1 cellular context compared by ENCODE assay signal in the genomic region with DNA sequence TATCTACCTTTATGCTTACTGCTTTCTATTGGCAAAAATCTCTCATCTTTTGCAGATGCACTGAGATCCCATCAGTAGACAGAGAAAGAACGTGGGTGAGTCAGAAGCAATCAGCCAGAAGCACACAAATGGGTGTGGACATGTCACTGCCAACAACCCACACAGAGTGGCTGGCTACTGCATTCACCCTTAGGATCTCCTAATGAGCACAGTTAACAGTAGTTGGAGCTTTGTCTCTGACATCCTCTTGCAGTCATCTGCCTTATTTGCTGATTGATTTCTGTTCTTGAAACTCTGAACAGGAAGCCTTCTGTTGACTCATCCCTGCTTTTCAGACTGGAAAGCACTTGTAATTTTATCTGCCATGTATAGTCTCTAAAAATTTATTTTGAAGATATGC.
TF ChIP-seq lines count a peak whose summit lies in the region.

No MANE protein-coding gene starts in this region.

TF ChIP-seq in GM12878, 131 proteins besides CTCF, POLR2A, EP300 and RAD21 (continued from another document):
- TF ChIP-seq, protein P1, sequence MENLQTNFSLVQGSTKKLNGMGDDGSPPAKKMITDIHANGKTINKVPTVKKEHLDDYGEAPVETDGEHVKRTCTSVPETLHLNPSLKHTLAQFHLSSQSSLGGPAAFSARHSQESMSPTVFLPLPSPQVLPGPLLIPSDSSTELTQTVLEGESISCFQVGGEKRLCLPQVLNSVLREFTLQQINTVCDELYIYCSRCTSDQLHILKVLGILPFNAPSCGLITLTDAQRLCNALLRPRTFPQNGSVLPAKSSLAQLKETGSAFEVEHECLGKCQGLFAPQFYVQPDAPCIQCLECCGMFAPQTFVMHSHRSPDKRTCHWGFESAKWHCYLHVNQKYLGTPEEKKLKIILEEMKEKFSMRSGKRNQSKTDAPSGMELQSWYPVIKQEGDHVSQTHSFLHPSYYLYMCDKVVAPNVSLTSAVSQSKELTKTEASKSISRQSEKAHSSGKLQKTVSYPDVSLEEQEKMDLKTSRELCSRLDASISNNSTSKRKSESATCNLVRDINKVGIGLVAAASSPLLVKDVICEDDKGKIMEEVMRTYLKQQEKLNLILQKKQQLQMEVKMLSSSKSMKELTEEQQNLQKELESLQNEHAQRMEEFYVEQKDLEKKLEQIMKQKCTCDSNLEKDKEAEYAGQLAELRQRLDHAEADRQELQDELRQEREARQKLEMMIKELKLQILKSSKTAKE (IDR thresholded peaks at IDR 0.05; ENCODE audit: low read depth, poor library complexity, severe bottlenecking): peak; percentile 30
- TF ChIP-seq IKZF1 (conservative IDR thresholded peaks at IDR 0.05): peak; percentile 43
- peak; percentile 88 for TF ChIP-seq MTA2 (IDR thresholded peaks at IDR 0.05; ENCODE audit: low read depth)
- TF ChIP-seq FOXM1 (IDR thresholded peaks at IDR 0.05; ENCODE audit: low read depth, low read length): peak; percentile 50; the same call in 1 of the 2 replicates
- TF ChIP-seq, protein P2, sequence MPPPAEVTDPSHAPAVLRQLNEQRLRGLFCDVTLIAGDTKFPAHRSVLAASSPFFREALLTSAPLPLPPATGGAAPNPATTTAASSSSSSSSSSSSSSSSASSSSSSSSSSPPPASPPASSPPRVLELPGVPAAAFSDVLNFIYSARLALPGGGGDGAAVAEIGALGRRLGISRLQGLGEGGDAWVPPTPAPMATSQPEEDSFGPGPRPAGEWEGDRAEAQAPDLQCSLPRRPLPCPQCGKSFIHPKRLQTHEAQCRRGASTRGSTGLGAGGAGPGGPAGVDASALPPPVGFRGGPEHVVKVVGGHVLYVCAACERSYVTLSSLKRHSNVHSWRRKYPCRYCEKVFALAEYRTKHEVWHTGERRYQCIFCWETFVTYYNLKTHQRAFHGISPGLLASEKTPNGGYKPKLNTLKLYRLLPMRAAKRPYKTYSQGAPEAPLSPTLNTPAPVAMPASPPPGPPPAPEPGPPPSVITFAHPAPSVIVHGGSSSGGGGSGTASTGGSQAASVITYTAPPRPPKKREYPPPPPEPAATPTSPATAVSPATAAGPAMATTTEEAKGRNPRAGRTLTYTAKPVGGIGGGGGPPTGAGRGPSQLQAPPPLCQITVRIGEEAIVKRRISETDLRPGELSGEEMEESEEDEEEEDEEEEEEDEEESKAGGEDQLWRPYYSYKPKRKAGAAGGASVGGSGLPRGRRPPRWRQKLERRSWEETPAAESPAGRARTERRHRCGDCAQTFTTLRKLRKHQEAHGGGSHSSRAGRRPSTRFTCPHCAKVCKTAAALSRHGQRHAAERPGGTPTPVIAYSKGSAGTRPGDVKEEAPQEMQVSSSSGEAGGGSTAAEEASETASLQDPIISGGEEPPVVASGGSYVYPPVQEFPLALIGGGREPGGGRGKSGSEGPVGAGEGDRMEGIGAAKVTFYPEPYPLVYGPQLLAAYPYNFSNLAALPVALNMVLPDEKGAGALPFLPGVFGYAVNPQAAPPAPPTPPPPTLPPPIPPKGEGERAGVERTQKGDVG (CRISPR knock-in tag; IDR thresholded peaks at IDR 0.05): no peak
- TF ChIP-seq, protein P3, sequence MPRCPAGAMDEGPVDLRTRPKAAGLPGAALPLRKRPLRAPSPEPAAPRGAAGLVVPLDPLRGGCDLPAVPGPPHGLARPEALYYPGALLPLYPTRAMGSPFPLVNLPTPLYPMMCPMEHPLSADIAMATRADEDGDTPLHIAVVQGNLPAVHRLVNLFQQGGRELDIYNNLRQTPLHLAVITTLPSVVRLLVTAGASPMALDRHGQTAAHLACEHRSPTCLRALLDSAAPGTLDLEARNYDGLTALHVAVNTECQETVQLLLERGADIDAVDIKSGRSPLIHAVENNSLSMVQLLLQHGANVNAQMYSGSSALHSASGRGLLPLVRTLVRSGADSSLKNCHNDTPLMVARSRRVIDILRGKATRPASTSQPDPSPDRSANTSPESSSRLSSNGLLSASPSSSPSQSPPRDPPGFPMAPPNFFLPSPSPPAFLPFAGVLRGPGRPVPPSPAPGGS (IDR thresholded peaks at IDR 0.05; ENCODE audit: borderline replicate concordance, insufficient read depth, low read depth, low read length, poor library complexity, severe bottlenecking): peak; percentile 77
- no peak for TF ChIP-seq NR2F1 (conservative IDR thresholded peaks at IDR 0.05)
- 0 out of 2 replicates have a peak, but pooled peaks have one; percentile 11 for TF ChIP-seq JUND (IDR thresholded peaks at IDR 0.05; ENCODE audit: low read depth, low read length)
- TF ChIP-seq BCL11A (IDR thresholded peaks at IDR 0.05; ENCODE audit: low read depth, low read length): peak; percentile 74
- peak; percentile 40; the same call in 1 of the 2 replicates for TF ChIP-seq PAX5 (IDR thresholded peaks at IDR 0.05; ENCODE audit: borderline replicate concordance, low read depth, low read length)
- TF ChIP-seq NFIC (IDR thresholded peaks at IDR 0.05; ENCODE audit: low read depth, low read length): peak; percentile 60; the same call in 1 of the 2 replicates
- peak; percentile 67; the same call in 1 of the 2 replicates for TF ChIP-seq NBN (IDR thresholded peaks at IDR 0.05)
- TF ChIP-seq LARP7 (IDR thresholded peaks at IDR 0.05): no peak
- no peak for TF ChIP-seq TBL1XR1 (IDR thresholded peaks at IDR 0.05; ENCODE audit: low read depth, low read length)
- peak in 1 of 2 experiments; percentile 88; a peak in 2 of 4 replicates for TF ChIP-seq ETV6 (conservative IDR thresholded peaks at IDR 0.05 in 1 of 2, IDR thresholded peaks at IDR 0.05 in 1 of 2; ENCODE audit: borderline replicate concordance in 1 of 2, low read depth in 1 of 2)
- peak in 1 of 2 experiments; percentile 22; a peak in 1 of 4 replicates for TF ChIP-seq BHLHE40 (IDR thresholded peaks at IDR 0.05; ENCODE audit: borderline replicate concordance in 1 of 2, low read depth in 2 of 2, low read length in 1 of 2)
- 0 out of 2 replicates have a peak, but pooled peaks have one; percentile 34 for TF ChIP-seq STAT3 (IDR thresholded peaks at IDR 0.05; ENCODE audit: low read depth, low read length)
- TF ChIP-seq SMARCA5 (IDR thresholded peaks at IDR 0.05): peak; percentile 50; the same call in 1 of the 2 replicates
- TF ChIP-seq CBFB (IDR thresholded peaks at IDR 0.05; ENCODE audit: low read depth): 0 out of 2 replicates have a peak, but pooled peaks have one; percentile 43
- TF ChIP-seq, protein P4, sequence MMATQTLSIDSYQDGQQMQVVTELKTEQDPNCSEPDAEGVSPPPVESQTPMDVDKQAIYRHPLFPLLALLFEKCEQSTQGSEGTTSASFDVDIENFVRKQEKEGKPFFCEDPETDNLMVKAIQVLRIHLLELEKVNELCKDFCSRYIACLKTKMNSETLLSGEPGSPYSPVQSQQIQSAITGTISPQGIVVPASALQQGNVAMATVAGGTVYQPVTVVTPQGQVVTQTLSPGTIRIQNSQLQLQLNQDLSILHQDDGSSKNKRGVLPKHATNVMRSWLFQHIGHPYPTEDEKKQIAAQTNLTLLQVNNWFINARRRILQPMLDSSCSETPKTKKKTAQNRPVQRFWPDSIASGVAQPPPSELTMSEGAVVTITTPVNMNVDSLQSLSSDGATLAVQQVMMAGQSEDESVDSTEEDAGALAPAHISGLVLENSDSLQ (IDR thresholded peaks at IDR 0.05): peak; percentile 49
- peak in 1 of 2 experiments; percentile 47; a peak in 1 of 3 replicates for TF ChIP-seq EGR1 (IDR thresholded peaks at IDR 0.05; ENCODE audit: borderline replicate concordance in 1 of 2, low read depth in 2 of 2, low read length in 2 of 2)
- TF ChIP-seq SMAD1 (IDR thresholded peaks at IDR 0.05; ENCODE audit: low read depth, partially characterized antibody): no peak
- peak; percentile 88; the same call in 1 of the 2 replicates for TF ChIP-seq EED (IDR thresholded peaks at IDR 0.05; ENCODE audit: low read depth)
- TF ChIP-seq TARDBP (IDR thresholded peaks at IDR 0.05; ENCODE audit: borderline replicate concordance): peak; percentile 23; the same call in 1 of the 2 replicates
- TF ChIP-seq, protein P5, sequence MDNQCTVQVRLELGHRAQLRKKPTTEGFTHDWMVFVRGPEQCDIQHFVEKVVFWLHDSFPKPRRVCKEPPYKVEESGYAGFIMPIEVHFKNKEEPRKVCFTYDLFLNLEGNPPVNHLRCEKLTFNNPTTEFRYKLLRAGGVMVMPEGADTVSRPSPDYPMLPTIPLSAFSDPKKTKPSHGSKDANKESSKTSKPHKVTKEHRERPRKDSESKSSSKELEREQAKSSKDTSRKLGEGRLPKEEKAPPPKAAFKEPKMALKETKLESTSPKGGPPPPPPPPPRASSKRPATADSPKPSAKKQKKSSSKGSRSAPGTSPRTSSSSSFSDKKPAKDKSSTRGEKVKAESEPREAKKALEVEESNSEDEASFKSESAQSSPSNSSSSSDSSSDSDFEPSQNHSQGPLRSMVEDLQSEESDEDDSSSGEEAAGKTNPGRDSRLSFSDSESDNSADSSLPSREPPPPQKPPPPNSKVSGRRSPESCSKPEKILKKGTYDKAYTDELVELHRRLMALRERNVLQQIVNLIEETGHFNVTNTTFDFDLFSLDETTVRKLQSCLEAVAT (IDR thresholded peaks at IDR 0.05): 0 out of 2 replicates have a peak, but pooled peaks have one; percentile 48
- TF ChIP-seq ATF7 (IDR thresholded peaks at IDR 0.05; ENCODE audit: low read depth): peak; percentile 70
- no peak for TF ChIP-seq MEF2B (IDR thresholded peaks at IDR 0.05; ENCODE audit: partially characterized antibody, poor library complexity, severe bottlenecking)
- TF ChIP-seq PAX8 (IDR thresholded peaks at IDR 0.05): no peak
- TF ChIP-seq DPF2 (IDR thresholded peaks at IDR 0.05): peak; percentile 63; the same call in 1 of the 2 replicates
- peak; percentile 41 to 74; a peak in 1 of 4 replicates for TF ChIP-seq IKZF2 (IDR thresholded peaks at IDR 0.05)
- TF ChIP-seq JUNB (IDR thresholded peaks at IDR 0.05): peak; percentile 94
- peak; percentile 61; the same call in 1 of the 2 replicates for TF ChIP-seq RUNX3 (IDR thresholded peaks at IDR 0.05; ENCODE audit: low read length)
- no peak for TF ChIP-seq CBX3 (IDR thresholded peaks at IDR 0.05; ENCODE audit: borderline replicate concordance, low read depth)
- TF ChIP-seq, protein P6, sequence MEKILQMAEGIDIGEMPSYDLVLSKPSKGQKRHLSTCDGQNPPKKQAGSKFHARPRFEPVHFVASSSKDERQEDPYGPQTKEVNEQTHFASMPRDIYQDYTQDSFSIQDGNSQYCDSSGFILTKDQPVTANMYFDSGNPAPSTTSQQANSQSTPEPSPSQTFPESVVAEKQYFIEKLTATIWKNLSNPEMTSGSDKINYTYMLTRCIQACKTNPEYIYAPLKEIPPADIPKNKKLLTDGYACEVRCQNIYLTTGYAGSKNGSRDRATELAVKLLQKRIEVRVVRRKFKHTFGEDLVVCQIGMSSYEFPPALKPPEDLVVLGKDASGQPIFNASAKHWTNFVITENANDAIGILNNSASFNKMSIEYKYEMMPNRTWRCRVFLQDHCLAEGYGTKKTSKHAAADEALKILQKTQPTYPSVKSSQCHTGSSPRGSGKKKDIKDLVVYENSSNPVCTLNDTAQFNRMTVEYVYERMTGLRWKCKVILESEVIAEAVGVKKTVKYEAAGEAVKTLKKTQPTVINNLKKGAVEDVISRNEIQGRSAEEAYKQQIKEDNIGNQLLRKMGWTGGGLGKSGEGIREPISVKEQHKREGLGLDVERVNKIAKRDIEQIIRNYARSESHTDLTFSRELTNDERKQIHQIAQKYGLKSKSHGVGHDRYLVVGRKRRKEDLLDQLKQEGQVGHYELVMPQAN (conservative IDR thresholded peaks at IDR 0.05): no peak
- peak; percentile 74 for TF ChIP-seq CREM (IDR thresholded peaks at IDR 0.05; ENCODE audit: low read depth)
- TF ChIP-seq ZBED1 (IDR thresholded peaks at IDR 0.05; ENCODE audit: borderline replicate concordance): peak; percentile 59; the same call in 1 of the 2 replicates
TF ChIP-seq in GM12878: peak in this region for 29.
